In genomic region chr7:44320794-44321371, GRCh38 we compare ENCODE assay signal across 20 cellular contexts. TPM values are rescaled to one million over a fixed set of nuclear protein-coding genes. Genes with fewer than 3 reads are reported as not detected.
A peak's percentile ranks its signal among the peaks of the same experiment; 100 is the strongest.
DNase-seq lines count a peak whose midpoint lies in the region; ATAC-seq and TF ChIP-seq lines count a peak whose summit lies in the region.
"Had no signal": no experiment of that assay in that cellular context is flagged by ENCODE, and none has a peak within 500 bp of the region (broad histone marks: within the 10 kb centered on the region; RNA-seq: fewer than 3 reads in every experiment).

No MANE protein-coding gene starts in this region.

- no peak for TF ChIP-seq POLR2A in IMR-90 (IDR thresholded peaks at IDR 0.05; ENCODE audit: low read depth, low read length)
- peak; percentile 25 for TF ChIP-seq POLR2A in right lobe of liver (IDR thresholded peaks at IDR 0.05)
- TF ChIP-seq POLR2A in uterus (IDR thresholded peaks at IDR 0.05) = no peak

- H3K23ac ChIP-seq in IMR-90 (ENCODE audit: low read depth, low read length) = no peak overlapping the region

- no peaks in the 10 kb centered on the region for H3K79me1 ChIP-seq in IMR-90 (ENCODE audit: low read depth in 1 of 2, low read length in 2 of 2)

- TF ChIP-seq CTCF in IMR-90 (conservative IDR thresholded peaks at IDR 0.05; ENCODE audit: low read depth, low read length) = no peak
- TF ChIP-seq CTCF in right lobe of liver (IDR thresholded peaks at IDR 0.05) = no peak
- TF ChIP-seq CTCF in uterus (IDR thresholded peaks at IDR 0.05) = no peak

- H3K4me3 ChIP-seq in IMR-90 (ENCODE audit: insufficient read depth, low read depth, low read length) (no peak overlapping the region), endocrine pancreas (ENCODE audit: control insufficient read depth, insufficient read depth, low read length) (peak overlapping the region; percentile 44), right lobe of liver (peak overlapping the region; percentile 20 to 56 (median 37)), uterus (no peak overlapping the region)
- H3K4me3 ChIP-seq: prostate gland, suprapubic skin had no signal

- dilution Hi-C loops in IMR-90 (cut with HindIII; ENCODE audit: low sequenced_read_pairs, unreplicated experiment) = no loop called here

- H3K4me1 ChIP-seq in IMR-90 (ENCODE audit: control insufficient read depth, insufficient read depth, low read length) = no peaks in the 10 kb centered on the region; the same call in 1 of the 2 replicates
- H3K4me1 ChIP-seq in endocrine pancreas (ENCODE audit: control insufficient read depth, insufficient read depth, low read length) = no peaks in the 10 kb centered on the region
- peaks cover 0 to 21% (median 10%) of the 10 kb centered on the region in 4 donors for H3K4me1 ChIP-seq in right lobe of liver
- peaks cover 0 to 5% of the 10 kb centered on the region in 2 donors for H3K4me1 ChIP-seq in uterus
- H3K4me1 ChIP-seq: prostate gland had no signal

- H3K27me3 ChIP-seq in IMR-90 (ENCODE audit: control insufficient read depth, insufficient read depth, low read length) (peaks cover 39% of the 10 kb centered on the region), endocrine pancreas (ENCODE audit: control insufficient read depth, insufficient read depth, low read length) (no peaks in the 10 kb centered on the region), right lobe of liver (no peaks in the 10 kb centered on the region), uterus (peaks cover 0 to 6% of the 10 kb centered on the region in 2 donors)

- H2AFZ ChIP-seq in IMR-90 (replicated peaks; ENCODE audit: low read length, poor library complexity) = no peak overlapping the region

- no peak overlapping the region for H2BK15ac ChIP-seq in IMR-90 (ENCODE audit: low read depth, low read length)

- no peak overlapping the region for H2BK20ac ChIP-seq in IMR-90 (ENCODE audit: low read depth, low read length)

- H4K91ac ChIP-seq in IMR-90 (ENCODE audit: insufficient read depth, low read depth, low read length) = no peak overlapping the region

- DNase-seq in ACHN (peak; percentile 81), IMR-90 (no peak), right lobe of liver (peak; percentile 61 to 79 (median 74)), uterus (no peak)
- DNase-seq: activated CD4-positive, alpha-beta T cell treated with anti-CD3 and anti-CD28 coated beads, Interleukin-2, amount 50 U/mL, for 4 hours; activated naive CD4-positive, alpha-beta T cell; amniotic stem cell; DMS79 treated with DMSO at 0.1 percent for 48 hours; islet precursor cell; KBM-7; NCI-H526; SHP77 treated with DMSO at 0.1 percent for 48 hours; stimulated activated CD4-positive, alpha-beta T cell treated with anti-CD3 and anti-CD28 coated beads, Interleukin-12 subunit alpha, Interleukin-12 subunit beta, amount 100 ng/mL, for 4 hours had no signal

- no TSS peak for BruUV-seq in IMR-90 (replicated peaks; lab: Mats Ljungman, UMichigan)

- H2AK9ac ChIP-seq in IMR-90 (replicated peaks; ENCODE audit: low read depth, low read length, poor library complexity) = no peak overlapping the region

- H3K9ac ChIP-seq in IMR-90 (ENCODE audit: low read depth, low read length) = no peak overlapping the region
- H3K9ac ChIP-seq in endocrine pancreas (ENCODE audit: control insufficient read depth, insufficient read depth, low read length) = peak overlapping the region; percentile 8

- no peak overlapping the region for H4K5ac ChIP-seq in IMR-90 (ENCODE audit: low read depth, low read length)

- no peak overlapping the region for H3K14ac ChIP-seq in IMR-90 (replicated peaks; ENCODE audit: low read depth, low read length)

- no peak overlapping the region for H2BK120ac ChIP-seq in IMR-90 (ENCODE audit: low read depth, low read length)

- no peak overlapping the region for H3K56ac ChIP-seq in IMR-90 (ENCODE audit: extremely low read depth, insufficient read depth, low read length)

- H2AK5ac ChIP-seq in IMR-90 (ENCODE audit: low read depth, low read length) = no peak overlapping the region

- H3K4me2 ChIP-seq in IMR-90 (ENCODE audit: low read depth, low read length) = no peak overlapping the region

- POLR2A ChIA-PET in IMR-90 (lab: Charles Lee; ENCODE audit: unreplicated experiment) = no interaction called here

- TF ChIP-seq RAD21 in IMR-90 (IDR thresholded peaks at IDR 0.05; ENCODE audit: low read length) = no peak

- H3K27ac ChIP-seq in IMR-90 (ENCODE audit: insufficient read depth, low read length) (no peak overlapping the region), right lobe of liver (peak overlapping the region in 1 of 3 donors; percentile 81), uterus (no peak overlapping the region)
- H3K27ac ChIP-seq: prostate gland, suprapubic skin had no signal

- in situ Hi-C loops in ACHN (cut with HindIII; ENCODE audit: low pct_ligation_motif_present, low pct_unique_long_range_greater_than_20kb, low sequenced_read_pairs) = no loop called here
- in situ Hi-C loops in IMR-90 (cut with MboI; ENCODE audit: low sequenced_read_pairs) = no loop called here

- no peak overlapping the region for H3K18ac ChIP-seq in IMR-90 (ENCODE audit: low read depth, low read length)

- ATAC-seq in IMR-90 (ENCODE audit: low read depth) (no peak), right lobe of liver (peak; percentile 76 to 78 (median 77)), GM21381 (IDR thresholded peaks at IDR 0.05; ENCODE audit: unreplicated experiment) (no peak), HG02588 (IDR thresholded peaks at IDR 0.05; ENCODE audit: unreplicated experiment) (no peak), GM18519 (IDR thresholded peaks at IDR 0.05; ENCODE audit: low FRiP score, unreplicated experiment) (no peak)

- H4K8ac ChIP-seq in IMR-90 (ENCODE audit: low read depth in 2 of 2, low read length in 2 of 2) = no peak overlapping the region

- H3K9me1 ChIP-seq in IMR-90 (ENCODE audit: insufficient read depth, low read length) = no peaks in the 10 kb centered on the region

- H2BK5ac ChIP-seq in IMR-90 (ENCODE audit: low read depth, low read length, poor library complexity, severe bottlenecking) = no peak overlapping the region

- H3K9me3 ChIP-seq in IMR-90 (ENCODE audit: control insufficient read depth, insufficient read depth, low read length) (0 out of 2 replicates have a peak, but pooled peaks cover 1% of the 10 kb centered on the region), endocrine pancreas (ENCODE audit: control insufficient read depth, low read length) (no peaks in the 10 kb centered on the region), right lobe of liver (no peaks in the 10 kb centered on the region), uterus (no peaks in the 10 kb centered on the region)
- H3K9me3 ChIP-seq: prostate gland, suprapubic skin had no signal

- WGBS in IMR-90 (ENCODE audit: extremely low coverage in 2 of 2, insufficient read length in 1 of 2), 2 experiments = 20% methylated on average over 1 of the region's 15 CpGs; no CpG with 5 or more reads in 1 of the 2 experiments
- WGBS in right lobe of liver (ENCODE audit: insufficient coverage, low coverage, low lambda C conversion rate, missing lambda C conversion rate) = 21% methylated on average over 13 of the region's 15 CpGs

- no peaks in the 10 kb centered on the region; the same call in 1 of the 2 replicates for H4K20me1 ChIP-seq in IMR-90 (ENCODE audit: insufficient read depth, low read length)

- H3K4ac ChIP-seq in IMR-90 (ENCODE audit: low read depth, low read length) = no peak overlapping the region

- CTCF ChIA-PET in IMR-90 (lab: Yijun Ruan, JAX) = no interaction called here

- intact Hi-C loops in IMR-90 (cut with micrococcal nuclease) = no loop called here
- intact Hi-C loops in right lobe of liver (cut with DNase I) = no loop called here
- intact Hi-C loops in uterus (cut with DNase I; ENCODE audit: low total_unique reads) = no loop called here

- H3K36me3 ChIP-seq in IMR-90 (ENCODE audit: control insufficient read depth, insufficient read depth, low read length) (no peaks in the 10 kb centered on the region), endocrine pancreas (ENCODE audit: control insufficient read depth, insufficient read depth, low read length) (no peaks in the 10 kb centered on the region), right lobe of liver (no peaks in the 10 kb centered on the region), uterus (no peaks in the 10 kb centered on the region)
- H3K36me3 ChIP-seq: prostate gland, suprapubic skin had no signal

TF ChIP-seq in IMR-90, 13 proteins besides CTCF, POLR2A, EP300 and RAD21:
- TF ChIP-seq RFX5 (IDR thresholded peaks at IDR 0.05; ENCODE audit: low read depth, low read length) (0 out of 2 replicates have a peak, but pooled peaks have one; percentile 32), MAZ (IDR thresholded peaks at IDR 0.05; ENCODE audit: borderline replicate concordance, low read depth, low read length) (no peak)

RNA-seq across cellular contexts. Expression of gene CAMK2B, which starts 4.5 kb away (rescaled TPM):
- total RNA-seq in IMR-90 (2012; rRNA removed) = 0.18 and 0.28 TPM in 2 replicates
- polyA plus RNA-seq in IMR-90 (2012; rRNA removed) = 0.14 and 0.36 TPM in 2 replicates
- polyA plus RNA-seq in IMR-90 (2012; cell fraction: cytosol; rRNA removed) = 0.11 and 0.74 TPM in 2 replicates
- 0.57 and 1.0 TPM in 2 replicates for polyA plus RNA-seq in IMR-90 (2012; cell fraction: nucleus; rRNA removed; ENCODE audit: low replicate concordance)
- total RNA-seq in right lobe of liver = 1 to 10 TPM; 2.1 to 5.1 (median 3.3) TPM
- 1 to 10 TPM in 1 of 4 donors, under 1 TPM in 1, not detected in 2; 0.40 to 1.1 TPM for total RNA-seq in uterus
- total RNA-seq: T-helper 1 cell treated with Interleukin-12 subunit alpha and Interleukin-12 subunit beta and Interleukin-4 antibody, amounts not matched to agents 30 ng/mL and 1 ng/mL, for 36 hours had no signal

Comparison
In these comparisons a context has a peak if more than half of its experiments do, and no peak if none do; other contexts are left out.
1. DNase-seq: peak in ACHN (single experiment) and right lobe of liver (3 of 3); none in IMR-90 (single experiment) and uterus (0 of 2).
2. ATAC-seq: peak in right lobe of liver (4 of 4); none in IMR-90 (single experiment), GM21381 (single experiment), HG02588 (single experiment) and GM18519 (single experiment).
3. H3K4me3 ChIP-seq: peak in endocrine pancreas (single experiment) and right lobe of liver (3 of 3); none in IMR-90 (single experiment) and uterus (0 of 2).